Comparison of ENCODE assay signal across 25 cellular contexts in genomic region chr20:51043811-51044210, GRCh38. TPM values are rescaled to one million over a fixed set of nuclear protein-coding genes. Genes with fewer than 3 reads are reported as not detected.
DNase-seq lines count a peak whose midpoint lies in the region; TF ChIP-seq lines count a peak whose summit lies in the region.
"Had no signal": no experiment of that assay in that cellular context is flagged by ENCODE, and none has a peak within 500 bp of the region (broad histone marks: within the 10 kb centered on the region; RNA-seq: fewer than 3 reads in every experiment).

No MANE protein-coding gene starts in this region.

- no peak overlapping the region for H3K27ac ChIP-seq in mammary epithelial cell (ENCODE audit: insufficient read depth, low read depth, low read length)
- H3K27ac ChIP-seq: A549, adrenal gland, cardiac muscle cell, heart right ventricle, SJCRH30, uterus had no signal

- CTCF ChIA-PET in mammary epithelial cell (lab: Charles Lee; ENCODE audit: low non-redundant PET) (no interaction called here), MCF 10A (lab: Yijun Ruan, JAX) (interaction anchor here (0.6 to 0.9 kb wide), 3 partner anchors 222 to 550 kb away, joined by 3 read pairs; no protein-coding TSS in a partner anchor)

- no peak overlapping the region for H3K4me2 ChIP-seq in mammary epithelial cell (ENCODE audit: insufficient read depth, low read depth, low read length)
- H3K4me2 ChIP-seq: A549 had no signal

- H3K9me3 ChIP-seq in mammary epithelial cell (replicated peaks; ENCODE audit: insufficient read depth, low read length), result no peaks in the 10 kb centered on the region
- peaks cover 7% of the 10 kb centered on the region for H3K9me3 ChIP-seq in adipocyte (ENCODE audit: control insufficient read depth, low read length)
- H3K9me3 ChIP-seq: adrenal gland, HAP-1, SJCRH30, uterus had no signal

- no peaks in the 10 kb centered on the region for H3K4me1 ChIP-seq in mammary epithelial cell (ENCODE audit: insufficient read depth, low read length)
- no peaks in the 10 kb centered on the region for H3K4me1 ChIP-seq in adipocyte (ENCODE audit: control insufficient read depth, insufficient read depth, low read length)
- H3K4me1 ChIP-seq: A549, adrenal gland, HAP-1, heart right ventricle, SJCRH30, uterus had no signal

- H4K20me1 ChIP-seq in mammary epithelial cell (ENCODE audit: insufficient read depth, low read length), result no peaks in the 10 kb centered on the region

- peak; percentile 46 for DNase-seq in mammary epithelial cell
- DNase-seq in MCF 10A (ENCODE audit: unreplicated experiment), result no peak
- DNase-seq in adipocyte (ENCODE audit: low read depth), result peak; percentile 17
- peak; percentile 45 for DNase-seq in fibroblast of peridontal ligament (ENCODE audit: extremely low read depth)
- DNase-seq in stromal cell of bone marrow (ENCODE audit: low read depth), result peak; percentile 51
- DNase-seq in NCI-H1694 (lab: John Stamatoyannopoulos, UW), result no peak
- DNase-seq in cardiac septum (ENCODE audit: low spot score), result no peak
- no peak for DNase-seq in NCI-H345 (lab: John Stamatoyannopoulos, UW)
- DNase-seq: activated CD4-positive, alpha-beta T cell treated with anti-CD3 and anti-CD28 coated beads for 4 hours; activated naive CD4-positive, alpha-beta T cell; activated T-cell treated with anti-CD3 and anti-CD28 coated beads, Interleukin-2, amount 50 U/mL, for 4 hours; adrenal gland; heart right ventricle; naive thymus-derived CD4-positive, alpha-beta T cell; NCI-H146; NCI-H524; SJCRH30; small intestine; T-helper 1 cell; uterus had no signal

- intact Hi-C loops in mammary epithelial cell (cut with micrococcal nuclease), result no loop called here
- intact Hi-C loops in MCF 10A (cut with micrococcal nuclease), result no loop called here
- intact Hi-C loops in cardiac septum (cut with DNase I), result no loop called here

- H3K9ac ChIP-seq in mammary epithelial cell (ENCODE audit: insufficient read depth, low read length) (no peak overlapping the region), adipocyte (ENCODE audit: low read length) (no peak overlapping the region)

- POLR2A ChIA-PET in MCF 10A (lab: Yijun Ruan, JAX), result no interaction called here

- H3K27ac Mint-ChIP-seq in MCF 10A (ENCODE audit: low read depth, unreplicated experiment), result no peak overlapping the region
- H3K27ac Mint-ChIP-seq: mesothelial cell of epicardium; naive thymus-derived CD4-positive, alpha-beta T cell had no signal

- H3K4me3 ChIP-seq in mammary epithelial cell (replicated peaks in 1 of 3; ENCODE audit: insufficient read depth in 1 of 3, low read depth in 2 of 3, low read length in 3 of 3) (no peak overlapping the region), adipocyte (ENCODE audit: low read length) (no peak overlapping the region)
- H3K4me3 ChIP-seq: A549, adrenal gland, cardiac muscle cell, GM12878, HAP-1, heart right ventricle, SJCRH30, uterus had no signal

- dilution Hi-C loops in mammary epithelial cell (cut with HindIII; ENCODE audit: low sequenced_read_pairs), result no loop called here

- in situ Hi-C loops in mammary epithelial cell (cut with MboI; ENCODE audit: low sequenced_read_pairs in 2 of 2), result no loop called here

- no peaks in the 10 kb centered on the region for H3K36me3 Mint-ChIP-seq in MCF 10A (ENCODE audit: insufficient read depth, unreplicated experiment)
- H3K36me3 Mint-ChIP-seq: mesothelial cell of epicardium; naive thymus-derived CD4-positive, alpha-beta T cell had no signal

- no peaks in the 10 kb centered on the region for H3K9me3 Mint-ChIP-seq in MCF 10A (ENCODE audit: unreplicated experiment)
- H3K9me3 Mint-ChIP-seq: activated T-cell treated with anti-CD3 and anti-CD28 coated beads, Interleukin-2, amount 50 U/mL, for 4 hours had no signal

- H3K79me2 ChIP-seq in mammary epithelial cell (ENCODE audit: insufficient read depth, low read length), result no peaks in the 10 kb centered on the region

- no peaks in the 10 kb centered on the region for H3K4me1 Mint-ChIP-seq in MCF 10A (ENCODE audit: insufficient read depth, unreplicated experiment)
- H3K4me1 Mint-ChIP-seq: mesothelial cell of epicardium; naive thymus-derived CD4-positive, alpha-beta T cell had no signal

- H3K27me3 Mint-ChIP-seq in MCF 10A (ENCODE audit: insufficient read depth, unreplicated experiment), result peaks cover 3% of the 10 kb centered on the region

- H3K27me3 ChIP-seq in mammary epithelial cell (ENCODE audit: insufficient read depth, low read length) (peaks cover 2% of the 10 kb centered on the region), adipocyte (replicated peaks; ENCODE audit: control insufficient read depth, insufficient read depth, low read length) (peaks cover 29% of the 10 kb centered on the region)
- H3K27me3 ChIP-seq: cardiac muscle cell, SJCRH30, uterus had no signal

- no peaks in the 10 kb centered on the region for H3K36me3 ChIP-seq in mammary epithelial cell (ENCODE audit: insufficient read depth, low read length)
- H3K36me3 ChIP-seq in adipocyte (ENCODE audit: control insufficient read depth, insufficient read depth, low read length, severe bottlenecking), result no peaks in the 10 kb centered on the region
- H3K36me3 ChIP-seq: adrenal gland, cardiac muscle cell, HAP-1, heart right ventricle, SJCRH30, uterus had no signal

- TF ChIP-seq CTCF in mammary epithelial cell (conservative IDR thresholded peaks at IDR 0.05 in 1 of 2, IDR thresholded peaks at IDR 0.05 in 1 of 2; ENCODE audit: extremely low read depth in 1 of 2, insufficient read depth in 1 of 2, low read depth in 1 of 2, low read length in 2 of 2) (no peak), MCF 10A (IDR thresholded peaks at IDR 0.05; ENCODE audit: unreplicated experiment) (no peak)

- 85% methylated on average over 4 of the region's 5 CpGs for WGBS in mammary epithelial cell (ENCODE audit: low coverage, missing lambda C conversion rate)

- H2AFZ ChIP-seq in mammary epithelial cell (ENCODE audit: low read depth, low read length), result no peak overlapping the region

- H3K4me3 Mint-ChIP-seq in MCF 10A (ENCODE audit: unreplicated experiment), result no peak overlapping the region
- H3K4me3 Mint-ChIP-seq: activated T-cell treated with anti-CD3 and anti-CD28 coated beads, Interleukin-2, amount 50 U/mL, for 4 hours; mesothelial cell of epicardium; naive thymus-derived CD4-positive, alpha-beta T cell had no signal

- BruUV-seq in mammary epithelial cell (replicated peaks; lab: Mats Ljungman, UMichigan) (no TSS peak), MCF 10A (replicated peaks; lab: Mats Ljungman, UMichigan) (no TSS peak)

RNA-seq across cellular contexts. Expression of gene KCNG1, which starts 20.9 kb away (rescaled TPM):
- total RNA-seq in mammary epithelial cell (10 to 100 TPM; 43.9 to 53.0 TPM), MCF 10A (2022) (24.8 and 30.6 TPM in 2 replicates), cardiac septum (0.48 TPM)
- polyA plus RNA-seq in mammary epithelial cell, result 19.2 TPM
- polyA minus RNA-seq in mammary epithelial cell, result 19.2 TPM
- total RNA-seq: GM12878 had no signal
- polyA plus RNA-seq: GM12878; naive thymus-derived CD4-positive, alpha-beta T cell had no signal

Comparison
In these comparisons a context has a peak if more than half of its experiments do, and no peak if none do; other contexts are left out.
1. DNase-seq: peak in mammary epithelial cell (single experiment), adipocyte (single experiment), fibroblast of peridontal ligament (single experiment) and stromal cell of bone marrow (single experiment); none in MCF 10A (single experiment), NCI-H1694 (single experiment), cardiac septum (single experiment) and NCI-H345 (single experiment).
2. RNA of gene KCNG1, which starts 20.9 kb away (total RNA-seq): 43.9 to 53.0 TPM in mammary epithelial cell and 24.8 to 30.6 TPM in MCF 10A; 0.48 TPM in cardiac septum (single experiment); every median in the first group is over 10 times any median in the second.